In the genomic region with DNA sequence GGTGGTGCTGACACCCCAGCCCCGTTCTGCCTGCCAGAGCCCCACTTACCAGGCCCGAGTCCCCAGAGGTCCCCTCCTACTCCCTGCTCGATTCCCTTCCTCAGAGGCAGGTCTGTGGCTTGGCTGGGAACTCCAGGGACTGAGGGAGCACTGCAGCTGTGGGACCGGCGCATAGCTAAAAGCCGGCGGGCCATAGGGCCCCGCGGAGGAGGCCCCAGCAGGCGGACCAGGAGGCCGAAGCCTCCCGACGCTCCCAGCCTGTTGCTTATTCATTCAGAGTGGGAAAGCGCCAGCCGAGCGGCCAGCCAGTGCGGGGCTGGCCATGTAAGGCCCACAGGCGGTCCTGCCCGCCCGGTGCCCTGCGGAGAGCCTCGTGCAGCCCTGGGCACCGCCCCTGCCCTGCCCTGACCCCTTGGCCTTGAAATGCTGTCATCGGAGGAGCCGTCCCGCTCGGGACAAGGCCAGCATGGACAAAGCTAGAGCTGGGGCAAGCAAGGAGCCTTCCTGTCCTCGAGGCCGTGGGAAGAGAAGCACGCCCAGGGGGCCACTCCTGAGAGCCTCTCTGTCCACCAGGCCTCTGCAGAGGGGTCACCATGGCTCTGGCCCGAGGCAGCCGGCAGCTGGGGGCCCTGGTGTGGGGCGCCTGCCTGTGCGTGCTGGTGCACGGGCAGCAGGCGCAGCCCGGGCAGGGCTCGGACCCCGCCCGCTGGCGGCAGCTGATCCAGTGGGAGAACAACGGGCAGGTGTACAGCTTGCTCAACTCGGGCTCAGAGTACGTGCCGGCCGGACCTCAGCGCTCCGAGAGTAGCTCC, we compare ENCODE assay signal across 8 cellular contexts. TPM values are rescaled to one million over a fixed set of nuclear protein-coding genes. Genes with fewer than 3 reads are reported as not detected.
DNase-seq lines count a peak whose midpoint lies in the region; ATAC-seq and TF ChIP-seq lines count a peak whose summit lies in the region.

A gene with protein sequence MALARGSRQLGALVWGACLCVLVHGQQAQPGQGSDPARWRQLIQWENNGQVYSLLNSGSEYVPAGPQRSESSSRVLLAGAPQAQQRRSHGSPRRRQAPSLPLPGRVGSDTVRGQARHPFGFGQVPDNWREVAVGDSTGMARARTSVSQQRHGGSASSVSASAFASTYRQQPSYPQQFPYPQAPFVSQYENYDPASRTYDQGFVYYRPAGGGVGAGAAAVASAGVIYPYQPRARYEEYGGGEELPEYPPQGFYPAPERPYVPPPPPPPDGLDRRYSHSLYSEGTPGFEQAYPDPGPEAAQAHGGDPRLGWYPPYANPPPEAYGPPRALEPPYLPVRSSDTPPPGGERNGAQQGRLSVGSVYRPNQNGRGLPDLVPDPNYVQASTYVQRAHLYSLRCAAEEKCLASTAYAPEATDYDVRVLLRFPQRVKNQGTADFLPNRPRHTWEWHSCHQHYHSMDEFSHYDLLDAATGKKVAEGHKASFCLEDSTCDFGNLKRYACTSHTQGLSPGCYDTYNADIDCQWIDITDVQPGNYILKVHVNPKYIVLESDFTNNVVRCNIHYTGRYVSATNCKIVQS (plus strand): TSS at position 272 of the 812 bp plus-strand sequence. CDS start 322 bp downstream, at position 594.

- H3K79me2 ChIP-seq in OCI-LY7 (ENCODE audit: insufficient read depth, low read depth, low read length), result no peaks in the 10 kb centered on the region

- H3K4me1 ChIP-seq in HUES64 (ENCODE audit: insufficient read depth, low read length) (peaks cover 50% of the 10 kb centered on the region), foreskin keratinocyte (peaks cover 12% of the 10 kb centered on the region), OCI-LY7 (ENCODE audit: insufficient read depth, low read length, poor library complexity, severe bottlenecking) (no peaks in the 10 kb centered on the region)

- H3K9me3 Mint-ChIP-seq in CD14-positive monocyte (peaks cover 0 to 5% (median 0%) of the 10 kb centered on the region in 7 donors), natural killer cell (no peaks in the 10 kb centered on the region)
- no peaks in the 10 kb centered on the region for H3K9me3 Mint-ChIP-seq in activated CD4-positive, alpha-beta memory T cell treated with anti-CD3 and anti-CD28 coated beads for 36 hours

- peak within 1 kb of the TSS; percentile 50 for H3K9ac ChIP-seq in HUES64 (ENCODE audit: low read depth, low read length)

- peak; percentile 73 for ATAC-seq in foreskin keratinocyte
- ATAC-seq in natural killer cell, result no peak
- no peak for ATAC-seq in GM19023 (IDR thresholded peaks at IDR 0.05; ENCODE audit: unreplicated experiment)

- BruUV-seq in OCI-LY7 (replicated peaks; lab: Mats Ljungman, UMichigan), result no TSS peak

- H3K36me3 ChIP-seq in HUES64 (ENCODE audit: insufficient read depth, low read length) (no peaks in the 10 kb centered on the region), OCI-LY7 (ENCODE audit: insufficient read depth, low read length) (no peaks in the 10 kb centered on the region)

- DNase-seq in CD14-positive monocyte (ENCODE audit: low spot score), result peak; percentile 67
- DNase-seq in activated CD4-positive, alpha-beta memory T cell treated with anti-CD3 and anti-CD28 coated beads for 36 hours, result no peak
- peak; percentile 53 to 76 for DNase-seq in foreskin keratinocyte
- no peak for DNase-seq in natural killer cell
- no peak for DNase-seq in OCI-LY7 (ENCODE audit: low spot score)
- no peak for DNase-seq in SIG-M5 treated with dmso at 0.1 percent for 504 hours (lab: John Stamatoyannopoulos, UW; ENCODE audit: unreplicated experiment)

- H3K36me3 Mint-ChIP-seq in CD14-positive monocyte (peaks cover 0 to 9% of the 10 kb centered on the region in 2 donors), natural killer cell (no peaks in the 10 kb centered on the region)
- H3K36me3 Mint-ChIP-seq in activated CD4-positive, alpha-beta memory T cell treated with anti-CD3 and anti-CD28 coated beads for 36 hours, result no peaks in the 10 kb centered on the region

- H3K9me2 ChIP-seq in OCI-LY7 (ENCODE audit: insufficient read depth, low read length), result no peaks in the 10 kb centered on the region

- no peaks in the 10 kb centered on the region for H3K9me3 ChIP-seq in HUES64 (ENCODE audit: insufficient read depth, low read depth, low read length)
- H3K9me3 ChIP-seq in OCI-LY7 (ENCODE audit: low read length), result no peaks in the 10 kb centered on the region

- H3K27ac ChIP-seq in HUES64 (ENCODE audit: low read depth, low read length) (peak within 1 kb of the TSS; percentile 68; the same call in 1 of the 2 replicates), foreskin keratinocyte (no peak within 1 kb of the TSS), OCI-LY7 (ENCODE audit: low read depth, low read length, poor library complexity, severe bottlenecking) (no peak within 1 kb of the TSS)

- intact Hi-C loops in CD14-positive monocyte (cut with micrococcal nuclease), result loop anchor here in 1 of 2 donors (2.0 to 5.0 kb wide), 2 partner anchors 30 to 44 kb away; no protein-coding TSS in a partner anchor
- intact Hi-C loops in activated CD4-positive, alpha-beta memory T cell treated with anti-CD3 and anti-CD28 coated beads for 36 hours (cut with micrococcal nuclease), result no loop called here
- intact Hi-C loops in natural killer cell (cut with micrococcal nuclease), result no loop called here
- intact Hi-C loops in OCI-LY7 (cut with micrococcal nuclease; ENCODE audit: unreplicated experiment), result no loop called here

- H3K27me3 ChIP-seq in HUES64 (ENCODE audit: insufficient read depth, low read length), result no peaks in the 10 kb centered on the region; the same call in 1 of the 2 replicates
- H3K27me3 ChIP-seq in foreskin keratinocyte, result no peaks in the 10 kb centered on the region

- H3K4me3 Mint-ChIP-seq in CD14-positive monocyte, result peak within 1 kb of the TSS; percentile 62 to 83
- H3K4me3 Mint-ChIP-seq in activated CD4-positive, alpha-beta memory T cell treated with anti-CD3 and anti-CD28 coated beads for 36 hours, result peak within 1 kb of the TSS; percentile 59
- peak within 1 kb of the TSS; percentile 78 for H3K4me3 Mint-ChIP-seq in natural killer cell

- H3K27ac Mint-ChIP-seq in CD14-positive monocyte, result peak within 1 kb of the TSS in 1 of 7 donors; percentile 40
- H3K27ac Mint-ChIP-seq in activated CD4-positive, alpha-beta memory T cell treated with anti-CD3 and anti-CD28 coated beads for 36 hours, result peak within 1 kb of the TSS; percentile 32
- H3K27ac Mint-ChIP-seq in natural killer cell, result no peak within 1 kb of the TSS

- no peak for TF ChIP-seq CTCF in CD14-positive monocyte (IDR thresholded peaks at IDR 0.05)
- TF ChIP-seq CTCF in foreskin keratinocyte (conservative IDR thresholded peaks at IDR 0.05), result no peak
- TF ChIP-seq CTCF in natural killer cell (IDR thresholded peaks at IDR 0.05), result no peak
- no peak for TF ChIP-seq CTCF in OCI-LY7 (conservative IDR thresholded peaks at IDR 0.05; ENCODE audit: low read length)

- CTCF ChIA-PET in activated CD4-positive, alpha-beta memory T cell treated with anti-CD3 and anti-CD28 coated beads for 36 hours (lab: Charles Lee), result interaction anchor here (1.2 to 3.4 kb wide), 5 partner anchors 18 to 47 kb away, joined by 5 to 26 read pairs (median 15); no protein-coding TSS in a partner anchor
- CTCF ChIA-PET in OCI-LY7 (lab: Charles Lee; ENCODE audit: unreplicated experiment), result no interaction called here

- H4K20me1 ChIP-seq in OCI-LY7 (ENCODE audit: insufficient read depth, low read length), result no peaks in the 10 kb centered on the region

- peak within 1 kb of the TSS; percentile 65 for H3K4me3 ChIP-seq in HUES64 (ENCODE audit: low read length)
- no peak within 1 kb of the TSS for H3K4me3 ChIP-seq in OCI-LY7 (ENCODE audit: low read depth, low read length, poor library complexity, severe bottlenecking)

- H3K4me1 Mint-ChIP-seq in CD14-positive monocyte (peaks cover 41% of the 10 kb centered on the region), natural killer cell (peaks cover 18 to 34% of the 10 kb centered on the region in 2 donors)
- H3K4me1 Mint-ChIP-seq in activated CD4-positive, alpha-beta memory T cell treated with anti-CD3 and anti-CD28 coated beads for 36 hours (ENCODE audit: low read depth), result peaks cover 50% of the 10 kb centered on the region

- H3K4me2 ChIP-seq in OCI-LY7 (ENCODE audit: low read length), result no peak within 1 kb of the TSS

- WGBS in HUES64, result under 1% methylated on average over 48 of the region's 48 CpGs

- H3K27me3 Mint-ChIP-seq in CD14-positive monocyte (ENCODE audit: low read depth in 3 of 3) (peaks cover 39 to 57% (median 41%) of the 10 kb centered on the region in 3 donors), natural killer cell (ENCODE audit: low read depth in 2 of 2) (peaks cover 21 to 38% of the 10 kb centered on the region in 2 donors)
- no peaks in the 10 kb centered on the region for H3K27me3 Mint-ChIP-seq in activated CD4-positive, alpha-beta memory T cell treated with anti-CD3 and anti-CD28 coated beads for 36 hours

- POLR2A ChIA-PET in activated CD4-positive, alpha-beta memory T cell treated with anti-CD3 and anti-CD28 coated beads for 36 hours (lab: Charles Lee), result interaction anchor here (0.6 kb wide), 2 partner anchors 14 to 48 kb away, joined by 3 read pairs; no protein-coding TSS in a partner anchor
- POLR2A ChIA-PET in OCI-LY7 (lab: Charles Lee), result no interaction called here

- H2AFZ ChIP-seq in OCI-LY7 (ENCODE audit: low read length), result no peak within 1 kb of the TSS

RNA-seq across cellular contexts. Expression of the gene that starts here (rescaled TPM):
- under 1 TPM in 1 of 2 donors, not detected in 1; 0.07 TPM for polyA plus RNA-seq in CD14-positive monocyte
- 14.3 TPM for polyA plus RNA-seq in HUES64 (2013, experiment 1 of 2)
- 26.6 TPM for polyA plus RNA-seq in HUES64 (2013, experiment 2 of 2)
- total RNA-seq in activated CD4-positive, alpha-beta memory T cell treated with anti-CD3 and anti-CD28 coated beads for 36 hours, result 1 to 10 TPM; 2.5 to 3.3 TPM
- total RNA-seq in foreskin keratinocyte, result 8.1 and 13.3 TPM in 2 replicates
- polyA plus RNA-seq in foreskin keratinocyte, result 9.7 and 14.9 TPM in 2 replicates
- total RNA-seq in natural killer cell, result 1 to 10 TPM; 1.1 to 1.4 (median 1.3) TPM
- total RNA-seq in OCI-LY7 (2014; rRNA removed; shearing (Covaris generic)), result not detected in 2 replicates
- not detected in 2 replicates for total RNA-seq in OCI-LY7 (2022)

Comparison
In these comparisons a context has a peak if more than half of its experiments do, and no peak if none do; other contexts are left out.
1. RNA of the gene that starts here (polyA plus RNA-seq): 9.7 to 14.9 TPM in foreskin keratinocyte; 0.07 TPM in CD14-positive monocyte; every median in the first group is over 10 times any median in the second.
2. Peak in DNase-seq in CD14-positive monocyte; RNA of the gene not detected or under 1 TPM.
3. DNase-seq: peak in foreskin keratinocyte (2 of 2); none in activated CD4-positive, alpha-beta memory T cell treated with anti-CD3 and anti-CD28 coated beads for 36 hours (single experiment), natural killer cell (single experiment), OCI-LY7 (single experiment) and SIG-M5 treated with dmso at 0.1 percent for 504 hours (single experiment).
4. Peak in every context shown above with its lines, with median percentiles within 50 percentile points of each other: H3K4me3 Mint-ChIP-seq.